15 cellular contexts compared by ENCODE assay signal in the genomic region with DNA sequence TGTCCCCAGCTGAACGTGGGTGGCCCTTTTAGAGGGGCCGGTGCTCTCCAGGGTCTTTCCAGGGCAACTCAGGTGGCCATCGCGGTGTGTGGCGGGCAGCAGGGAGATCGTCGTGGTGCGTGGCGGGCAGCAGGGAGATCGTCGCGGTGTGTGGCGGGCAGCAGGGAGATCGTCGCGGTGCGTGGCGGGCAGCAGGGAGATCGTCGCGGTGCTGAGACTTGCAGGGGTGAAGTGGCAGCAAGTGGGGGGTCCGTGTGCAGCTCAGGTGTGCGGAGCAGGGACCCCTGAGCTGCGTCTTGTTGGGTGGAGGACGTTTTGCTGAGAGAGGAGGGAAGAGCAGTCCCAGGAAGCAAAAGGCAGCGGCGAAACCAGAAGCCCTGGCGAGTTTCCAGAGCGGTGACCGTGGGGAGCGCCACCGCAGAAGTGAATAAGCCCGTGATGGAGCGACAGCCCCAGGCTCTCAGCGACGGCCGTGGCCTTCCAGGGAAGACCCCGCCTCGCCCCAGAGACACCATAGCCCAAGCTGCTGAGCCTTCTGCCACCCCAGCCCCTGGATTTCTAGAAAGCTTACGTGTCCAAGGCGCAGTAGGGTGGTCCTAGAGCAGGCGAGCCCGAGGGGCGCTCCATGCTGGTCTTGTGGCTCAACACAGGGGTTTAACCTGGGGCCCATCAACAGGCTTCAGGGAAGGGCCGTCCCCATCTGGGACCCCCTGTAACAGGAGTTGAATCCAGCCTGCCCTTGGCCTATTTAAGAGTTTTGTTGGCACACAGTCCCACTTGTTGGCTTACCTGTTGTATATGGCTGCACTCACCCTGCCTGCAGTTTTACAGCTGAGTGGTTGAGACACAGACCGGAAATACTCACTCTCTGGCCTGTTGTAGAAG. TPM values are rescaled to one million over a fixed set of nuclear protein-coding genes. Genes with fewer than 3 reads are reported as not detected.
"Had no signal": no experiment of that assay in that cellular context is flagged by ENCODE, and none has a peak within 500 bp of the region (broad histone marks: within the 10 kb centered on the region; RNA-seq: fewer than 3 reads in every experiment).

No MANE protein-coding gene starts in this region.

- H3K9me3 Mint-ChIP-seq: activated T-helper 1 cell treated with anti-CD3 and anti-CD28 coated beads, Interleukin-12 subunit alpha, Interleukin-12 subunit beta, Interleukin-2, Interleukin-4 antibody, amounts not matched to agents 30 ng/mL and 10 ng/mL and 1 ng/mL, durations not matched to agents 14 hours and 24 hours and 36 hours; stimulated activated naive CD8-positive, alpha-beta T cell treated with anti-CD3 and anti-CD28 coated beads, Interleukin-15, Interleukin-2, amounts not matched to agents 100 ng/mL and 50 ng/mL, for 24 hours had no signal

- H3K27me3 Mint-ChIP-seq: naive thymus-derived CD4-positive, alpha-beta T cell; stimulated activated naive CD8-positive, alpha-beta T cell treated with anti-CD3 and anti-CD28 coated beads, Interleukin-15, Interleukin-2, amounts not matched to agents 100 ng/mL and 50 ng/mL, for 24 hours had no signal

- DNase-seq: activated CD4-positive, alpha-beta T cell treated with anti-CD3 and anti-CD28 coated beads for 1 hour; activated naive CD4-positive, alpha-beta T cell treated with anti-CD3 and anti-CD28 coated beads, Interleukin-2, amount 50 U/mL, for 16 hours; hypothalamus; psoas muscle; stimulated activated CD4-positive, alpha-beta T cell treated with anti-CD3 and anti-CD28 coated beads, Interleukin-4, amount 100 ng/mL, for 24 hours; T-helper 9 cell; upper lobe of right lung had no signal

- ATAC-seq: naive thymus-derived CD4-positive, alpha-beta T cell; psoas muscle; upper lobe of right lung had no signal

- H3K27ac Mint-ChIP-seq: activated T-helper 1 cell treated with anti-CD3 and anti-CD28 coated beads, Interleukin-12 subunit alpha, Interleukin-12 subunit beta, Interleukin-2, Interleukin-4 antibody, amounts not matched to agents 30 ng/mL and 10 ng/mL and 1 ng/mL, durations not matched to agents 14 hours and 24 hours and 36 hours; stimulated activated naive CD8-positive, alpha-beta T cell treated with anti-CD3 and anti-CD28 coated beads, Interleukin-15, Interleukin-2, amounts not matched to agents 100 ng/mL and 50 ng/mL, for 24 hours had no signal

- H3K4me3 Mint-ChIP-seq: activated T-helper 1 cell treated with anti-CD3 and anti-CD28 coated beads, Interleukin-12 subunit alpha, Interleukin-12 subunit beta, Interleukin-2, Interleukin-4 antibody, amounts not matched to agents 30 ng/mL and 10 ng/mL and 1 ng/mL, durations not matched to agents 14 hours and 24 hours and 36 hours; stimulated activated naive CD8-positive, alpha-beta T cell treated with anti-CD3 and anti-CD28 coated beads, Interleukin-15, Interleukin-2, amounts not matched to agents 100 ng/mL and 50 ng/mL, for 24 hours had no signal

RNA-seq across cellular contexts. Expression of gene S1PR4, which starts 12.6 kb away (rescaled TPM):
- total RNA-seq: cerebellum, temporal lobe had no signal

RNA-seq across cellular contexts. Expression of gene CELF5, which starts 33.3 kb away (rescaled TPM):
- total RNA-seq: dermis microvascular lymphatic vessel endothelial cell, mononuclear cell, omental fat pad, psoas muscle, upper lobe of right lung had no signal
- polyA plus RNA-seq: naive thymus-derived CD4-positive, alpha-beta T cell had no signal
